In genomic region chr1:153805042-153805745, GRCh38 we compare ENCODE assay signal across 8 cellular contexts. TPM values are rescaled to one million over a fixed set of nuclear protein-coding genes. Genes with fewer than 3 reads are reported as not detected.
A peak's percentile ranks its signal among the peaks of the same experiment; 100 is the strongest.
DNase-seq lines count a peak whose midpoint lies in the region; ATAC-seq and TF ChIP-seq lines count a peak whose summit lies in the region.

No MANE protein-coding gene starts in this region.

- no peaks in the 10 kb centered on the region for H3K36me3 ChIP-seq in GM23248 (ENCODE audit: low read depth)
- peaks cover 5 to 26% of the 10 kb centered on the region in 2 donors for H3K36me3 ChIP-seq in vagina

- no peaks in the 10 kb centered on the region for H3K27me3 Mint-ChIP-seq in activated CD4-positive, alpha-beta T cell treated with anti-CD3 and anti-CD28 coated beads for 36 hours
- no peaks in the 10 kb centered on the region for H3K27me3 Mint-ChIP-seq in natural killer cell treated with Interleukin-12 subunit alpha and Interleukin-12 subunit beta and Interleukin-15 and Interleukin-18, amount 100 ng/mL, for 72 hours

- in situ Hi-C loops in GM23248 (cut with MboI), result no loop called here

- no peaks in the 10 kb centered on the region for H3K27me3 ChIP-seq in GM23248 (replicated peaks; ENCODE audit: insufficient read depth)
- H3K27me3 ChIP-seq in vagina, result no peaks in the 10 kb centered on the region

- TF ChIP-seq POLR2A in vagina (IDR thresholded peaks at IDR 0.05), result no peak

- H3K9me3 ChIP-seq in GM23248 (ENCODE audit: low read depth) (no peaks in the 10 kb centered on the region), vagina (no peaks in the 10 kb centered on the region)

- TF ChIP-seq CTCF in GM10248 (IDR thresholded peaks at IDR 0.05; ENCODE audit: control extremely low read depth, extremely low read depth, low read depth, missing control alignments) (no peak), vagina (IDR thresholded peaks at IDR 0.05) (no peak)

- no peak overlapping the region for H3K4me2 ChIP-seq in GM23248 (ENCODE audit: unreplicated experiment)

- no peaks in the 10 kb centered on the region for H3K79me2 ChIP-seq in GM23248 (ENCODE audit: insufficient read depth)

- peak overlapping the region; percentile 53; the same call in 1 of the 2 replicates for H3K9ac ChIP-seq in GM23248

- peak overlapping the region; percentile 28 for H3K4me3 Mint-ChIP-seq in activated CD4-positive, alpha-beta T cell treated with anti-CD3 and anti-CD28 coated beads for 36 hours
- peak overlapping the region; percentile 23 for H3K4me3 Mint-ChIP-seq in natural killer cell treated with Interleukin-12 subunit alpha and Interleukin-12 subunit beta and Interleukin-15 and Interleukin-18, amount 100 ng/mL, for 72 hours

- H3K9me3 Mint-ChIP-seq in activated CD4-positive, alpha-beta T cell treated with anti-CD3 and anti-CD28 coated beads for 36 hours (ENCODE audit: low read depth), result no peaks in the 10 kb centered on the region
- H3K9me3 Mint-ChIP-seq in natural killer cell treated with Interleukin-12 subunit alpha and Interleukin-12 subunit beta and Interleukin-15 and Interleukin-18, amount 100 ng/mL, for 72 hours, result no peaks in the 10 kb centered on the region

- H3K4me3 ChIP-seq in GM23248 (no peak overlapping the region), vagina (no peak overlapping the region)

- H3F3A ChIP-seq in GM23248 (ENCODE audit: insufficient read depth), result no peaks in the 10 kb centered on the region

- intact Hi-C loops in activated CD4-positive, alpha-beta T cell treated with anti-CD3 and anti-CD28 coated beads for 36 hours (cut with DNase I, micrococcal nuclease), result loop anchor here (1.0 to 5.0 kb wide), 10 partner anchors 22 to 377 kb away; partner anchors contain the start of genes CREB3L4 (in 1 of the 2), DENND4B (in 1 of the 2), GATAD2B (in 1 of the 2) and JTB (in 1 of the 2)
- intact Hi-C loops in vagina (cut with DNase I), result no loop called here

- POLR2A ChIA-PET in GM10248 (lab: Yijun Ruan, JAX), result interaction anchor here (1.1 kb wide), 1 partner anchor 185 kb away, joined by 3 read pairs; no protein-coding TSS in a partner anchor
- POLR2A ChIA-PET in activated CD4-positive, alpha-beta T cell treated with anti-CD3 and anti-CD28 coated beads for 36 hours (lab: Charles Lee), result interaction anchor here (0.6 to 0.9 kb wide), 4 partner anchors 44 to 188 kb away, joined by 3 to 5 read pairs (median 4); partner anchors contain the start of gene CREB3L4

- H2AFZ ChIP-seq in GM23248, result no peak overlapping the region

- H3K4me1 ChIP-seq in GM23248 (ENCODE audit: insufficient read depth), result peaks cover 11% of the 10 kb centered on the region
- no peaks in the 10 kb centered on the region for H3K4me1 ChIP-seq in vagina

- no peaks in the 10 kb centered on the region for H4K20me1 ChIP-seq in GM23248 (ENCODE audit: insufficient read depth)

- H3K27ac Mint-ChIP-seq in activated CD4-positive, alpha-beta T cell treated with anti-CD3 and anti-CD28 coated beads for 36 hours, result peak overlapping the region; percentile 85
- H3K27ac Mint-ChIP-seq in natural killer cell treated with Interleukin-12 subunit alpha and Interleukin-12 subunit beta and Interleukin-15 and Interleukin-18, amount 100 ng/mL, for 72 hours, result peak overlapping the region; percentile 74 to 77

- peak overlapping the region; percentile 77 for H3K27ac ChIP-seq in GM23248
- H3K27ac ChIP-seq in vagina, result peak overlapping the region; percentile 64

- CTCF ChIA-PET in GM10248 (lab: Yijun Ruan, JAX), result interaction anchor here (0.9 to 3.9 kb wide), 11 partner anchors 7 to 182 kb away, joined by 3 to 15 read pairs (median 4); partner anchors contain the start of genes CREB3L4 and DENND4B
- CTCF ChIA-PET in activated CD4-positive, alpha-beta T cell treated with anti-CD3 and anti-CD28 coated beads for 36 hours (lab: Charles Lee), result interaction anchor here (0.6 to 3.4 kb wide), 8 partner anchors 8 to 181 kb away, joined by 3 to 14 read pairs (median 4); partner anchors contain the start of gene RAB13

- peaks cover 21% of the 10 kb centered on the region for H3K36me3 Mint-ChIP-seq in activated CD4-positive, alpha-beta T cell treated with anti-CD3 and anti-CD28 coated beads for 36 hours (ENCODE audit: low read depth)
- H3K36me3 Mint-ChIP-seq in natural killer cell treated with Interleukin-12 subunit alpha and Interleukin-12 subunit beta and Interleukin-15 and Interleukin-18, amount 100 ng/mL, for 72 hours, result peaks cover 14% of the 10 kb centered on the region

- H3K9me2 ChIP-seq in GM23248 (ENCODE audit: insufficient read depth), result no peaks in the 10 kb centered on the region

- DNase-seq in GM10248 (ENCODE audit: extremely low spot score), result peak; percentile 89
- peak; percentile 96 for DNase-seq in GM23248
- DNase-seq in Kasumi-1 (lab: John Stamatoyannopoulos, UW), result peak; percentile 47 to 70
- peak; percentile 87 for DNase-seq in activated CD4-positive, alpha-beta T cell treated with anti-CD3 and anti-CD28 coated beads for 36 hours
- peak; percentile 40 for DNase-seq in dermis blood vessel endothelial cell
- DNase-seq in natural killer cell treated with Interleukin-12 subunit alpha and Interleukin-12 subunit beta and Interleukin-15 and Interleukin-18, amount 100 ng/mL, for 72 hours (ENCODE audit: low spot score), result no peak
- no peak for DNase-seq in vagina (ENCODE audit: extremely low spot score in 2 of 2)
- no peak for DNase-seq in NCI-H82 (lab: John Stamatoyannopoulos, UW)

- 44 to 52% methylated on average over 5 of the region's 5 CpGs for WGBS in GM23248 (ENCODE audit: low coverage in 1 of 2, low lambda C conversion rate in 2 of 2, missing lambda C conversion rate in 2 of 2), 2 experiments

- H3K4me1 Mint-ChIP-seq in activated CD4-positive, alpha-beta T cell treated with anti-CD3 and anti-CD28 coated beads for 36 hours, result peaks cover 30% of the 10 kb centered on the region
- peaks cover 21 to 32% of the 10 kb centered on the region in 2 donors for H3K4me1 Mint-ChIP-seq in natural killer cell treated with Interleukin-12 subunit alpha and Interleukin-12 subunit beta and Interleukin-15 and Interleukin-18, amount 100 ng/mL, for 72 hours (ENCODE audit: low read depth in 2 of 2)

- peak; percentile 98 for ATAC-seq in activated CD4-positive, alpha-beta T cell treated with anti-CD3 and anti-CD28 coated beads for 36 hours
- ATAC-seq in natural killer cell treated with Interleukin-12 subunit alpha and Interleukin-12 subunit beta and Interleukin-15 and Interleukin-18, amount 100 ng/mL, for 72 hours, result peak; percentile 88 to 97

RNA-seq across cellular contexts. Expression of gene SLC27A3, which starts 30.0 kb away (rescaled TPM):
- 8.8 and 11.4 TPM in 2 replicates for total RNA-seq in GM23248 (2014; rRNA removed; shearing (Covaris generic))
- 5.6 and 9.2 TPM in 2 replicates for polyA plus RNA-seq in GM23248 (2016; fragmentation: Nextera tagmentation; extraction: Ambion mirVana)
- 1 to 10 TPM; 5.9 to 9.3 TPM for total RNA-seq in activated CD4-positive, alpha-beta T cell treated with anti-CD3 and anti-CD28 coated beads for 36 hours
- 27.6 and 30.0 TPM in 2 replicates for total RNA-seq in dermis blood vessel endothelial cell
- total RNA-seq in natural killer cell treated with Interleukin-12 subunit alpha and Interleukin-12 subunit beta and Interleukin-15 and Interleukin-18, amount 100 ng/mL, for 72 hours, result 10 to 100 TPM; 33.6 to 69.9 TPM
- total RNA-seq in vagina, result 31.4 TPM

Comparison
In these comparisons a context has a peak if more than half of its experiments do, and no peak if none do; other contexts are left out.
1. DNase-seq: peak in GM10248 (single experiment), GM23248 (single experiment), Kasumi-1 (2 of 2), activated CD4-positive, alpha-beta T cell treated with anti-CD3 and anti-CD28 coated beads for 36 hours (single experiment) and dermis blood vessel endothelial cell (single experiment); none in natural killer cell treated with Interleukin-12 subunit alpha and Interleukin-12 subunit beta and Interleukin-15 and Interleukin-18, amount 100 ng/mL, for 72 hours (single experiment), vagina (0 of 2) and NCI-H82 (single experiment).